23 cellular contexts compared by ENCODE assay signal in the genomic region with DNA sequence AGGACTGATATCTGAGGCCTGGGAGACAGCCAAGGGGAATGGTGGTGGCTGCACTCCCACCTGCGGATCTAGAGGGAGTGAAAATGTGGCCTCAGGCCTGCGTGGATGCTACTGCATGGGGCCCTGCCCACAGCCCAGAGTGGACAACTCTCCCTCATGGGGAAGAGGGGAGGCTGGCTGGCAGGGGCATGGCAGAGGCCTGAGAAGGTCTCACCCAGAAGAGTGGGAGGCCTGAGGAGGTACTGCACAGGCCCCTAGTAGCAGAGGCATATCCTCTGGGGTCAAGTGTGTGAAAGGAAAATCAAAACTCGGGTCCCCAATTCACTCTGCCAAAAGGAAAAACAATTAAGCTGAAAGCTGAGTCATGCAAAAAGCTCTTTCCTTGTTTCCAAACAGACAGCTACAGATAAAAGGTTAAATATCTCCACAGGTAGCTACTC.
DNase-seq lines count a peak whose midpoint lies in the region; ATAC-seq, FAIRE-seq and TF ChIP-seq lines count a peak whose summit lies in the region.
"Had no signal": no experiment of that assay in that cellular context is flagged by ENCODE, and none has a peak within 500 bp of the region (broad histone marks: within the 10 kb centered on the region; RNA-seq: fewer than 3 reads in every experiment).

No MANE protein-coding gene starts in this region.

- H3K9me3 ChIP-seq in CD4-positive, CD25-positive, alpha-beta regulatory T cell (ENCODE audit: control insufficient read depth in 2 of 2, low read length in 2 of 2): no peaks in the 10 kb centered on the region
- H3K9me3 ChIP-seq in iPS-15b (ENCODE audit: control insufficient read depth, insufficient read depth, low read length) (no peaks in the 10 kb centered on the region), trophoblast cell (ENCODE audit: insufficient read depth, low read depth, low read length) (peaks cover 2% of the 10 kb centered on the region), PC-9 (ENCODE audit: insufficient read depth, low read depth) (no peaks in the 10 kb centered on the region)
- H3K9me3 ChIP-seq: colonic mucosa, esophagus squamous epithelium, gastrocnemius medialis, Peyer's patch, SJSA1 had no signal

- H3K18ac ChIP-seq in trophoblast cell (ENCODE audit: low read length): no peak overlapping the region

- no peaks in the 10 kb centered on the region for H3K36me3 ChIP-seq in CD4-positive, CD25-positive, alpha-beta regulatory T cell (ENCODE audit: control insufficient read depth, insufficient read depth, low read length)
- H3K36me3 ChIP-seq in iPS-15b (ENCODE audit: control insufficient read depth, insufficient read depth, low read length): no peaks in the 10 kb centered on the region
- H3K36me3 ChIP-seq in trophoblast cell (ENCODE audit: control insufficient read depth in 1 of 2, insufficient read depth in 2 of 2, low read length in 2 of 2): no peaks in the 10 kb centered on the region
- H3K36me3 ChIP-seq in PC-9 (ENCODE audit: low read depth): no peaks in the 10 kb centered on the region
- H3K36me3 ChIP-seq: colonic mucosa, esophagus squamous epithelium, gastrocnemius medialis, Peyer's patch, SJSA1 had no signal

- no peak overlapping the region for H3K4ac ChIP-seq in trophoblast cell (ENCODE audit: low read depth, low read length)

- peaks cover 2% of the 10 kb centered on the region for H3K79me1 ChIP-seq in trophoblast cell (ENCODE audit: low read length)

- no peaks in the 10 kb centered on the region for H3K9me2 ChIP-seq in PC-9 (ENCODE audit: insufficient read depth)

- H2AFZ ChIP-seq in trophoblast cell (ENCODE audit: insufficient read depth, low read length, poor library complexity) (no peak overlapping the region), PC-9 (no peak overlapping the region; the same call in 1 of the 2 replicates)

- peaks cover 9 to 45% (median 29%) of the 10 kb centered on the region in 4 donors for H3K4me1 Mint-ChIP-seq in CD4-positive, CD25-positive, alpha-beta regulatory T cell

- no peaks in the 10 kb centered on the region for H3K27me3 ChIP-seq in CD4-positive, CD25-positive, alpha-beta regulatory T cell (ENCODE audit: control insufficient read depth, insufficient read depth, low read length)
- H3K27me3 ChIP-seq in iPS-15b (ENCODE audit: control insufficient read depth, insufficient read depth, low read length): no peaks in the 10 kb centered on the region
- H3K27me3 ChIP-seq in trophoblast cell (ENCODE audit: insufficient read depth, low read length): no peaks in the 10 kb centered on the region
- no peaks in the 10 kb centered on the region for H3K27me3 ChIP-seq in PC-9 (ENCODE audit: insufficient read depth, low read depth)
- H3K27me3 ChIP-seq: colonic mucosa, esophagus squamous epithelium, gastrocnemius medialis, Peyer's patch, SJSA1 had no signal

- peak overlapping the region; percentile 52 to 91 (median 90) for H3K27ac Mint-ChIP-seq in CD4-positive, CD25-positive, alpha-beta regulatory T cell
- H3K27ac Mint-ChIP-seq: HFFc6 had no signal

- no peak overlapping the region for H3K4me3 Mint-ChIP-seq in CD4-positive, CD25-positive, alpha-beta regulatory T cell
- H3K4me3 Mint-ChIP-seq: effector memory CD8-positive, alpha-beta T cell; HFFc6; natural killer cell; T-helper 1 cell treated with Interleukin-12 subunit alpha and Interleukin-12 subunit beta and Interleukin-4 antibody, amounts not matched to agents 30 μg/mL and 1 μg/mL, for 36 hours had no signal

- H3K79me2 ChIP-seq in trophoblast cell (ENCODE audit: control insufficient read depth, insufficient read depth, low read length, poor library complexity) (no peaks in the 10 kb centered on the region), PC-9 (ENCODE audit: low read depth) (no peaks in the 10 kb centered on the region)

- H3K9ac ChIP-seq in iPS-15b (ENCODE audit: low read depth, low read length): no peak overlapping the region
- H3K9ac ChIP-seq in trophoblast cell (ENCODE audit: low read length): no peak overlapping the region

- POLR2A ChIA-PET in PC-9 (lab: Charles Lee; ENCODE audit: unreplicated experiment): no interaction called here

- no peak overlapping the region for H4K8ac ChIP-seq in trophoblast cell (ENCODE audit: low read depth, low read length)

- peak overlapping the region; percentile 4 for H3K14ac ChIP-seq in trophoblast cell (ENCODE audit: low read length)

- peaks cover 20% of the 10 kb centered on the region for H3K4me1 ChIP-seq in CD4-positive, CD25-positive, alpha-beta regulatory T cell (ENCODE audit: control insufficient read depth, insufficient read depth, low read length, poor library complexity, severe bottlenecking)
- peaks cover 24% of the 10 kb centered on the region for H3K4me1 ChIP-seq in iPS-15b (ENCODE audit: control insufficient read depth, insufficient read depth, low read length)
- H3K4me1 ChIP-seq in trophoblast cell (ENCODE audit: control insufficient read depth in 1 of 2, insufficient read depth in 2 of 2, low read length in 2 of 2): peaks cover 10 to 14% of the 10 kb centered on the region in 2 experiments
- peaks cover 14% of the 10 kb centered on the region; the same call in 1 of the 2 replicates for H3K4me1 ChIP-seq in PC-9 (replicated peaks; ENCODE audit: insufficient read depth)
- H3K4me1 ChIP-seq: colonic mucosa, esophagus squamous epithelium, gastrocnemius medialis, Peyer's patch, SJSA1 had no signal

- H2BK12ac ChIP-seq in trophoblast cell (ENCODE audit: low read length): no peak overlapping the region

- WGBS in trophoblast cell (ENCODE audit: extremely low coverage, insufficient coverage, insufficient read length): no CpG with 5 or more reads among the region's 3 CpGs

- H2BK5ac ChIP-seq in trophoblast cell (ENCODE audit: low read depth, low read length, poor library complexity): no peak overlapping the region

- no peaks in the 10 kb centered on the region for H3K27me3 Mint-ChIP-seq in CD4-positive, CD25-positive, alpha-beta regulatory T cell

- intact Hi-C loops in PC-9 (cut with micrococcal nuclease; ENCODE audit: unreplicated experiment): no loop called here

- H3K4me2 ChIP-seq in trophoblast cell (ENCODE audit: low read length) (no peak overlapping the region), PC-9 (no peak overlapping the region)

- H2AK5ac ChIP-seq in trophoblast cell (ENCODE audit: low read length): no peak overlapping the region

- no peak overlapping the region for H3K23ac ChIP-seq in trophoblast cell (ENCODE audit: low read length)

- H3K27ac ChIP-seq in CD4-positive, CD25-positive, alpha-beta regulatory T cell (ENCODE audit: insufficient read depth, low read length, poor library complexity, severe bottlenecking): no peak overlapping the region
- H3K27ac ChIP-seq in trophoblast cell (ENCODE audit: low read depth, low read length) (no peak overlapping the region), PC-9 (no peak overlapping the region)
- H3K27ac ChIP-seq: colonic mucosa, esophagus squamous epithelium, gastrocnemius medialis, Peyer's patch, SJSA1 had no signal

- no peaks in the 10 kb centered on the region for H3F3A ChIP-seq in PC-9 (ENCODE audit: insufficient read depth, low read depth)

- no peak overlapping the region for H3K4me3 ChIP-seq in CD4-positive, CD25-positive, alpha-beta regulatory T cell (ENCODE audit: low read depth, low read length)
- H3K4me3 ChIP-seq in iPS-15b (ENCODE audit: low read depth, low read length): peak overlapping the region; percentile 23
- no peak overlapping the region for H3K4me3 ChIP-seq in trophoblast cell (ENCODE audit: low read depth, low read length)
- no peak overlapping the region for H3K4me3 ChIP-seq in PC-9
- H3K4me3 ChIP-seq: colonic mucosa, esophagus squamous epithelium, gastrocnemius medialis, Peyer's patch, SJSA1 had no signal

- H4K12ac ChIP-seq in trophoblast cell (ENCODE audit: low read depth, low read length): no peak overlapping the region

- DNase-seq in CD4-positive, CD25-positive, alpha-beta regulatory T cell: no peak
- DNase-seq in HTR-8/SVneo (ENCODE audit: insufficient read length, low spot score) (no peak), trophoblast cell (no peak), PC-9 (no peak)
- DNase-seq: activated CD4-positive, alpha-beta T cell treated with anti-CD3 and anti-CD28 coated beads, Interleukin-2, amount 50 U/mL, for 1 hour; colonic mucosa; DMS53; effector memory CD8-positive, alpha-beta T cell; esophagus squamous epithelium; gastrocnemius medialis; HFFc6; mesenchymal stem cell; natural killer cell; NCI-H1092; NCI-H2081; Peyer's patch; right cardiac atrium had no signal

- no peak for TF ChIP-seq CTCF in PC-9 (conservative IDR thresholded peaks at IDR 0.05)

- FAIRE-seq in HTR-8/SVneo (lab: Jason Lieb, UNC): peak; percentile 20
- FAIRE-seq: urothelium cell line had no signal

- CTCF ChIA-PET in PC-9 (lab: Charles Lee): interaction anchor here (0.7 kb wide), 1 partner anchor 16 kb away, joined by 6 read pairs; no protein-coding TSS in a partner anchor

- no TSS peak for BruUV-seq in PC-9 (replicated peaks; lab: Mats Ljungman, UMichigan)

- peak overlapping the region; percentile 63 for H4K91ac ChIP-seq in trophoblast cell (ENCODE audit: low read depth, low read length)

- H3K36me3 Mint-ChIP-seq in CD4-positive, CD25-positive, alpha-beta regulatory T cell: peaks cover 28% of the 10 kb centered on the region
- H3K36me3 Mint-ChIP-seq: natural killer cell had no signal

- H4K20me1 ChIP-seq in PC-9 (ENCODE audit: insufficient read depth): no peaks in the 10 kb centered on the region

- ATAC-seq in CD4-positive, CD25-positive, alpha-beta regulatory T cell (ENCODE audit: low read depth in 2 of 2): no peak
- ATAC-seq in GM21447 (IDR thresholded peaks at IDR 0.05; ENCODE audit: unreplicated experiment): no peak
- ATAC-seq in HG02588 (IDR thresholded peaks at IDR 0.05; ENCODE audit: unreplicated experiment): no peak
- ATAC-seq: effector memory CD8-positive, alpha-beta T cell; gastrocnemius medialis; natural killer cell; right cardiac atrium had no signal

- no peaks in the 10 kb centered on the region for H3K9me3 Mint-ChIP-seq in CD4-positive, CD25-positive, alpha-beta regulatory T cell
- H3K9me3 Mint-ChIP-seq: effector memory CD8-positive, alpha-beta T cell; HFFc6; natural killer cell; T-helper 1 cell treated with Interleukin-12 subunit alpha and Interleukin-12 subunit beta and Interleukin-4 antibody, amounts not matched to agents 30 μg/mL and 1 μg/mL, for 36 hours had no signal

- no peak overlapping the region for H2BK120ac ChIP-seq in trophoblast cell (ENCODE audit: insufficient read depth, low read length, poor library complexity)
